Comparison of ENCODE assay signal across 14 cellular contexts in genomic region chr10:124022066-124022465, GRCh38.
DNase-seq lines count a peak whose midpoint lies in the region; ATAC-seq and TF ChIP-seq lines count a peak whose summit lies in the region.
"Had no signal": no experiment of that assay in that cellular context is flagged by ENCODE, and none has a peak within 500 bp of the region (broad histone marks: within the 10 kb centered on the region; RNA-seq: fewer than 3 reads in every experiment).

No MANE protein-coding gene starts in this region.

- no peak overlapping the region for H3K18ac ChIP-seq in H9 (ENCODE audit: insufficient read length, low read depth, low read length)

- WGBS in H9 (ENCODE audit: extremely low coverage, insufficient read length, low lambda C conversion rate) = no CpG with 5 or more reads among the region's 8 CpGs

- no peak overlapping the region for H3K4ac ChIP-seq in H9 (ENCODE audit: low read depth, low read length)

- H2BK15ac ChIP-seq in H9 (ENCODE audit: low read depth, low read length) = no peak overlapping the region

- no peaks in the 10 kb centered on the region; the same call in 1 of the 2 replicates for H3K27me3 Mint-ChIP-seq in H9 (ENCODE audit: low read depth)
- H3K27me3 Mint-ChIP-seq: CD4-positive, alpha-beta T cell had no signal

- H3T11ph ChIP-seq in H9 (ENCODE audit: low read length) = no peak overlapping the region

- no peak overlapping the region for H4K91ac ChIP-seq in H9 (ENCODE audit: insufficient read length, low read depth, low read length)

- H3K14ac ChIP-seq in H9 (ENCODE audit: insufficient read depth, low read length) = no peak overlapping the region

- H3K9me3 Mint-ChIP-seq in H9 = no peaks in the 10 kb centered on the region
- H3K9me3 Mint-ChIP-seq: CD4-positive, alpha-beta T cell had no signal

- H3K27ac ChIP-seq in H9 (ENCODE audit: insufficient read length, low read depth, low read length) (no peak overlapping the region), RWPE2 (ENCODE audit: poor library complexity, severe bottlenecking) (peak overlapping the region; percentile 52), neutrophil (peak overlapping the region; percentile 62)
- H3K27ac ChIP-seq: A549 had no signal

- peaks cover 13% of the 10 kb centered on the region for H3K36me3 ChIP-seq in RWPE2 (ENCODE audit: low read depth)
- H3K36me3 ChIP-seq in neutrophil = peaks cover 97% of the 10 kb centered on the region

- peaks cover 12% of the 10 kb centered on the region; the same call in 1 of the 2 replicates for H3K4me1 ChIP-seq in H9 (ENCODE audit: insufficient read depth, low read length)
- peaks cover 25% of the 10 kb centered on the region for H3K4me1 ChIP-seq in RWPE2 (ENCODE audit: insufficient read depth, poor library complexity, severe bottlenecking)
- H3K4me1 ChIP-seq in neutrophil (ENCODE audit: control insufficient read depth in 1 of 2, insufficient read depth in 1 of 2, low read depth in 1 of 2, low read length in 1 of 2) = peaks cover 34 to 35% of the 10 kb centered on the region in 2 experiments
- H3K4me1 ChIP-seq: A549, Caco-2 had no signal

- H3K36me3 Mint-ChIP-seq in H9 (ENCODE audit: insufficient read depth in 1 of 3, low read depth in 3 of 3) = peaks cover 0 to 5% (median 0%) of the 10 kb centered on the region in 3 experiments; a peak in 4 of 7 replicates

- H2BK12ac ChIP-seq in H9 (ENCODE audit: insufficient read length, low read depth, low read length) = no peak overlapping the region

- H4K20me1 ChIP-seq in H9 (ENCODE audit: control insufficient read depth, insufficient read depth, insufficient read length) = no peaks in the 10 kb centered on the region

- H2AFZ ChIP-seq in H9 (ENCODE audit: low read length) = no peak overlapping the region

- H3K27me3 ChIP-seq in H9 (ENCODE audit: insufficient read depth, low read length) = no peaks in the 10 kb centered on the region
- H3K27me3 ChIP-seq in RWPE2 (ENCODE audit: insufficient read depth, poor library complexity, severe bottlenecking) = no peaks in the 10 kb centered on the region
- no peaks in the 10 kb centered on the region for H3K27me3 ChIP-seq in neutrophil

- H2BK120ac ChIP-seq in H9 (ENCODE audit: low read depth, low read length, poor library complexity, severe bottlenecking) = no peak overlapping the region

- H3K56ac ChIP-seq in H9 (ENCODE audit: insufficient read length, low read depth, low read length) = no peak overlapping the region

- H3K27ac Mint-ChIP-seq in H9 = peak overlapping the region; percentile 32 to 94 (median 90); a peak in 5 of 7 replicates
- H3K27ac Mint-ChIP-seq: CD4-positive, alpha-beta T cell had no signal

- peaks cover 69 to 72% of the 10 kb centered on the region in 2 experiments for H3K4me1 Mint-ChIP-seq in H9

- no peaks in the 10 kb centered on the region for H3K79me2 ChIP-seq in H9 (ENCODE audit: insufficient read depth, low read length)

- H2AK5ac ChIP-seq in H9 (ENCODE audit: insufficient read length, low read length) = no peak overlapping the region

- H2BK20ac ChIP-seq in H9 (ENCODE audit: low read depth, low read length, poor library complexity, severe bottlenecking) = no peak overlapping the region

- no peak overlapping the region for H4K8ac ChIP-seq in H9 (replicated peaks; ENCODE audit: insufficient read length, low read depth, low read length)

- H2BK5ac ChIP-seq in H9 (ENCODE audit: insufficient read length, low read length) = no peak overlapping the region

- DNase-seq in H9 (no peak), RWPE2 (ENCODE audit: low spot score) (no peak), choroid plexus epithelial cell (ENCODE audit: low read depth) (peak; percentile 41), DMS79 (lab: John Stamatoyannopoulos, UW) (no peak), MV-4-11 (lab: John Stamatoyannopoulos, UW) (no peak)
- DNase-seq: Caco-2; CD4-positive, alpha-beta T cell; H7; NCI-H2107; NK-92 treated with Interleukin-12 subunit alpha and Interleukin-12 subunit beta, amount 100 ng/mL, for 24 hours; SHP77 treated with DMSO at 0.1 percent for 48 hours had no signal

- H3K9ac ChIP-seq in H9 (ENCODE audit: extremely low read depth, insufficient read length, low read length) = no peak overlapping the region

- no peak overlapping the region for H3K4me3 ChIP-seq in RWPE2 (ENCODE audit: severe bottlenecking)
- no peak overlapping the region for H3K4me3 ChIP-seq in choroid plexus epithelial cell (ENCODE audit: low read depth, low read length)
- no peak overlapping the region for H3K4me3 ChIP-seq in neutrophil (ENCODE audit: low read depth in 1 of 2, low read length in 1 of 2)
- H3K4me3 ChIP-seq: A549 had no signal

- H3K23ac ChIP-seq in H9 (ENCODE audit: insufficient read length, low read depth, low read length) = no peak overlapping the region

- H3K9me3 ChIP-seq in H9 (ENCODE audit: control insufficient read depth, low read depth, low read length) = no peaks in the 10 kb centered on the region
- no peaks in the 10 kb centered on the region for H3K9me3 ChIP-seq in RWPE2 (ENCODE audit: severe bottlenecking)
- no peaks in the 10 kb centered on the region for H3K9me3 ChIP-seq in neutrophil
- H3K9me3 ChIP-seq: A549, Caco-2 had no signal

- TF ChIP-seq CTCF in H9 (conservative IDR thresholded peaks at IDR 0.05) (no peak), RWPE2 (IDR thresholded peaks at IDR 0.05; ENCODE audit: poor library complexity, severe bottlenecking) (no peak), choroid plexus epithelial cell (conservative IDR thresholded peaks at IDR 0.05; ENCODE audit: low read depth, low read length) (no peak), neutrophil (IDR thresholded peaks at IDR 0.05) (no peak)

- peak overlapping the region in 1 of 2 experiments; percentile 7; a peak in 1 of 5 replicates for H3K4me3 Mint-ChIP-seq in H9
- H3K4me3 Mint-ChIP-seq: CD4-positive, alpha-beta T cell had no signal

- no peak overlapping the region for H3K4me2 ChIP-seq in H9 (ENCODE audit: insufficient read depth, insufficient read length, low read length)
- H3K4me2 ChIP-seq: A549 had no signal

- no peak overlapping the region for H4K5ac ChIP-seq in H9 (ENCODE audit: insufficient read length, low read depth, low read length)

- no peaks in the 10 kb centered on the region for H3K79me1 ChIP-seq in H9 (ENCODE audit: insufficient read depth, low read depth, low read length, poor library complexity, severe bottlenecking)

- ATAC-seq in RWPE2 (ENCODE audit: low read depth) (peak; percentile 54), GM21717 (IDR thresholded peaks at IDR 0.05; ENCODE audit: unreplicated experiment) (no peak)
- ATAC-seq: A549 had no signal

- H3K23me2 ChIP-seq in H9 (ENCODE audit: insufficient read length, low read depth, low read length, poor library complexity, severe bottlenecking) = no peaks in the 10 kb centered on the region
